In genomic region chr16:720507-720989, GRCh38 we compare ENCODE assay signal across 1 cellular context.
A peak's percentile ranks its signal among the peaks of the same experiment; 100 is the strongest.
TF ChIP-seq lines count a peak whose summit lies in the region.

No MANE protein-coding gene starts in this region.

TF ChIP-seq in HepG2, 621 proteins besides CTCF, POLR2A, EP300 and RAD21 (continued from another document):
- TF ChIP-seq ZNF687 (CRISPR knock-in tag; IDR thresholded peaks at IDR 0.05) (no peak; the same call in 1 of the 2 replicates), ZNF317 (CRISPR knock-in tag; IDR thresholded peaks at IDR 0.05) (0 out of 2 replicates have a peak, but pooled peaks have one; percentile 21), ZBTB1 (CRISPR knock-in tag; IDR thresholded peaks at IDR 0.05; ENCODE audit: borderline replicate concordance) (no peak), CSRNP1 (CRISPR knock-in tag; IDR thresholded peaks at IDR 0.05) (no peak), GMEB1 (CRISPR knock-in tag; IDR thresholded peaks at IDR 0.05; ENCODE audit: borderline replicate concordance) (no peak), PRDM10 (CRISPR knock-in tag; IDR thresholded peaks at IDR 0.05; ENCODE audit: low read depth) (0 out of 2 replicates have a peak, but pooled peaks have one; percentile 1), RBM39 (IDR thresholded peaks at IDR 0.05; ENCODE audit: low read depth, low read length, poor library complexity, severe bottlenecking) (peak; percentile 37), MXD3 (CRISPR knock-in tag; IDR thresholded peaks at IDR 0.05) (no peak), ZMAT3 (CRISPR knock-in tag; conservative IDR thresholded peaks at IDR 0.05) (0 out of 2 replicates have a peak, but pooled peaks have one; percentile 12), PHF8 (CRISPR knock-in tag; IDR thresholded peaks at IDR 0.05) (no peak), TFDP2 (CRISPR knock-in tag; IDR thresholded peaks at IDR 0.05) (no peak), ATF4 (CRISPR knock-in tag; IDR thresholded peaks at IDR 0.05) (0 out of 4 replicates have a peak, but pooled peaks of 1 of the 2 experiments have one; percentile 20), TCF12 (IDR thresholded peaks at IDR 0.05) (no peak), TCF12 (CRISPR knock-in tag; IDR thresholded peaks at IDR 0.05) (0 out of 2 replicates have a peak, but pooled peaks have one; percentile 13), TRAFD1 (CRISPR knock-in tag; IDR thresholded peaks at IDR 0.05; ENCODE audit: borderline replicate concordance) (no peak)
